Comparison of ENCODE assay signal across 9 cellular contexts in the genomic region with DNA sequence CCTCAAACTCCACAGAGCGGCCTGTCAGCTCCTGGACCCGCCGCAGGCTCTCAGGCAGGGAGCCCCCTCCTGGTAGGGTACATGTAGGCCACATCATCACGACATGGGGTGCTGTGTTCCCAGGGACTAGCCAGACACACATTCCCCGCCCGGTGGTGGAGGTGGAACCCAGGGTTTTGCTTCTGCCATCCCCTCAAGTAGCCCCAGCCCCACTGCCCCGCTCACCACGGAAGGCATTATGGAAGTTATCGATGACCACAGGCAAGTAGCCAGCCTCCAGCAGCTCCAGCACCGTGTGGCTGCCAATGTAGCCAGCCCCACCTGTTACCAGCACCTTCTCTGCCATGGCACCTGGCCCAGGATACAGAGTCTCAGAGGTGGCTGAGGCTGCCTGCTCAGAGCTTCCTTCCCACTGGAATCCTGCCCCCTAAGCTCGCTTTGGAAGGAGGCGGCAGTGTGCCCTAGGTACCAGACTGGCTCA. TPM values are rescaled to one million over a fixed set of nuclear protein-coding genes. Genes with fewer than 3 reads are reported as not detected.
DNase-seq lines count a peak whose midpoint lies in the region; ATAC-seq, FAIRE-seq and TF ChIP-seq lines count a peak whose summit lies in the region.
"Had no signal": no experiment of that assay in that cellular context is flagged by ENCODE, and none has a peak within 500 bp of the region (broad histone marks: within the 10 kb centered on the region; RNA-seq: fewer than 3 reads in every experiment).

No MANE protein-coding gene starts in this region.

- H3K9me2 ChIP-seq in PC-9 (ENCODE audit: insufficient read depth) = no peaks in the 10 kb centered on the region

- no peak for FAIRE-seq in endothelial cell of umbilical vein (lab: Jason Lieb, UNC)
- FAIRE-seq in pancreas (lab: Jason Lieb, UNC) = no peak

- no TSS peak for BruUV-seq in PC-9 (replicated peaks; lab: Mats Ljungman, UMichigan)
- no TSS peak for BruUV-seq in endothelial cell of umbilical vein (replicated peaks; lab: Mats Ljungman, UMichigan)

- H3F3A ChIP-seq in PC-9 (ENCODE audit: insufficient read depth, low read depth) = peaks cover 10% of the 10 kb centered on the region; the same call in 1 of the 2 replicates

- intact Hi-C loops in PC-9 (cut with micrococcal nuclease; ENCODE audit: unreplicated experiment) (loop anchor here (1.0 kb wide), 1 partner anchor 7 kb away; the partner anchor contains the start of gene LYPLA2), endothelial cell of umbilical vein (cut with micrococcal nuclease) (loop anchor here (1.0 kb wide), 1 partner anchor 26 kb away; no protein-coding TSS in a partner anchor), pancreas (cut with DNase I) (no loop called here)

- H3K27ac ChIP-seq in PC-9 (peak overlapping the region; percentile 85), endothelial cell of umbilical vein (ENCODE audit: insufficient read depth, low read depth, low read length) (peak overlapping the region; percentile 62), pancreas (peak overlapping the region; percentile 86 to 89 (median 86))

- DNase-seq in GM12864 (ENCODE audit: low read depth) (no peak), PC-9 (no peak), endothelial cell of umbilical vein (ENCODE audit: low read depth, low spot score) (no peak), pancreas (peak; percentile 68 to 88 (median 74)), T-helper 1 cell (no peak)
- DNase-seq: stimulated activated CD4-positive, alpha-beta T cell treated with anti-CD3 and anti-CD28 coated beads, Interleukin-12 subunit alpha, Interleukin-12 subunit beta, amount 100 ng/mL, for 4 hours had no signal

- H3K36me3 ChIP-seq in PC-9 (ENCODE audit: low read depth) (no peaks in the 10 kb centered on the region), endothelial cell of umbilical vein (ENCODE audit: control insufficient read depth in 2 of 2, extremely low read depth in 1 of 2, insufficient read depth in 2 of 2, low read length in 2 of 2) (peaks cover 0 to 34% of the 10 kb centered on the region in 2 experiments), pancreas (no peaks in the 10 kb centered on the region)

- 53 to 54% methylated on average over 12 of the region's 12 CpGs for WGBS in pancreas, 2 donors

- peak; percentile 23 for TF ChIP-seq CTCF in GM12864 (IDR thresholded peaks at IDR 0.05; ENCODE audit: low read depth, low read length, missing control alignments)
- no peak for TF ChIP-seq CTCF in PC-9 (conservative IDR thresholded peaks at IDR 0.05)
- TF ChIP-seq CTCF in endothelial cell of umbilical vein (IDR thresholded peaks at IDR 0.05; ENCODE audit: extremely low read depth in 1 of 2, insufficient read depth in 1 of 2, low read depth in 1 of 2, low read length in 2 of 2) = peak in 1 of 2 donors; percentile 16
- TF ChIP-seq CTCF in pancreas (IDR thresholded peaks at IDR 0.05) = no peak

- CTCF ChIA-PET in PC-9 (lab: Charles Lee) = interaction anchor here (0.5 to 1.1 kb wide), 2 partner anchors 9 to 27 kb away, joined by 3 to 4 read pairs; no protein-coding TSS in a partner anchor
- CTCF ChIA-PET in endothelial cell of umbilical vein (lab: Charles Lee) = interaction anchor here (2.4 to 4.6 kb wide), 3 partner anchors 12 to 27 kb away, joined by 11 to 43 read pairs (median 15); partner anchors contain the start of gene PITHD1

- ATAC-seq in pancreas (peak; percentile 7 to 32 (median 11)), HG02870 (IDR thresholded peaks at IDR 0.05; ENCODE audit: unreplicated experiment) (no peak), HG03135 (IDR thresholded peaks at IDR 0.05; ENCODE audit: unreplicated experiment) (no peak), HG02798 (IDR thresholded peaks at IDR 0.05; ENCODE audit: poor library complexity, unreplicated experiment) (no peak)

- no peaks in the 10 kb centered on the region for H3K27me3 ChIP-seq in PC-9 (ENCODE audit: insufficient read depth, low read depth)
- H3K27me3 ChIP-seq in endothelial cell of umbilical vein (ENCODE audit: control insufficient read depth in 2 of 2, insufficient read depth in 2 of 2, low read length in 2 of 2) = no peaks in the 10 kb centered on the region
- no peaks in the 10 kb centered on the region for H3K27me3 ChIP-seq in pancreas

- H4K20me1 ChIP-seq in PC-9 (ENCODE audit: insufficient read depth) = no peaks in the 10 kb centered on the region
- no peaks in the 10 kb centered on the region for H4K20me1 ChIP-seq in endothelial cell of umbilical vein (replicated peaks; ENCODE audit: control insufficient read depth, extremely low read depth, insufficient read depth, low read length)

- peak overlapping the region; percentile 82 for H3K4me2 ChIP-seq in PC-9
- no peak overlapping the region for H3K4me2 ChIP-seq in endothelial cell of umbilical vein (ENCODE audit: insufficient read depth, low read length)

- H3K9me3 ChIP-seq in PC-9 (ENCODE audit: insufficient read depth, low read depth) = no peaks in the 10 kb centered on the region
- H3K9me3 ChIP-seq in endothelial cell of umbilical vein (replicated peaks; ENCODE audit: control insufficient read depth, insufficient read depth, low read length) = no peaks in the 10 kb centered on the region
- H3K9me3 ChIP-seq in pancreas = no peaks in the 10 kb centered on the region

- no peak for TF ChIP-seq POLR2A in endothelial cell of umbilical vein (IDR thresholded peaks at IDR 0.05; ENCODE audit: low read depth, low read length)

- H3K4me1 ChIP-seq in PC-9 (replicated peaks; ENCODE audit: insufficient read depth) (peaks cover 14% of the 10 kb centered on the region), endothelial cell of umbilical vein (ENCODE audit: control insufficient read depth, extremely low read depth, insufficient read depth, low read length) (peaks cover 15% of the 10 kb centered on the region), pancreas (peaks cover 6 to 20% (median 19%) of the 10 kb centered on the region in 3 donors)

- H2AFZ ChIP-seq in PC-9 = no peak overlapping the region
- H2AFZ ChIP-seq in endothelial cell of umbilical vein (ENCODE audit: low read depth, low read length) = no peak overlapping the region

- POLR2A ChIA-PET in PC-9 (lab: Charles Lee; ENCODE audit: unreplicated experiment) = interaction anchor here (0.6 kb wide), 1 partner anchor 105 kb away, joined by 32 read pairs; no protein-coding TSS in a partner anchor
- POLR2A ChIA-PET in endothelial cell of umbilical vein (lab: Charles Lee) = interaction anchor here (1.8 kb wide), 1 partner anchor 21 kb away, joined by 5 read pairs; the partner anchor contains the start of gene PITHD1

- H3K4me3 ChIP-seq in GM12864 (ENCODE audit: low read depth, low read length) (no peak overlapping the region), PC-9 (peak overlapping the region; percentile 72; the same call in 1 of the 2 replicates), endothelial cell of umbilical vein (replicated peaks in 1 of 3; ENCODE audit: insufficient read depth in 1 of 3, low read depth in 1 of 3, low read length in 3 of 3) (no peak overlapping the region), pancreas (peak overlapping the region in 1 of 4 donors; percentile 82)

- no peaks in the 10 kb centered on the region for H3K9me1 ChIP-seq in endothelial cell of umbilical vein (replicated peaks; ENCODE audit: control insufficient read depth, extremely low read depth, insufficient read depth, low read length)

- dilution Hi-C loops in endothelial cell of umbilical vein (cut with MboI; ENCODE audit: extremely low pct_ligation_motif_present, low sequenced_read_pairs) = no loop called here

- no peak overlapping the region for H3K9ac ChIP-seq in endothelial cell of umbilical vein (replicated peaks; ENCODE audit: extremely low read depth, insufficient read depth, low read length)

- H3K79me2 ChIP-seq in PC-9 (ENCODE audit: low read depth) (no peaks in the 10 kb centered on the region), endothelial cell of umbilical vein (ENCODE audit: control insufficient read depth, insufficient read depth, low read length) (no peaks in the 10 kb centered on the region)

RNA-seq across cellular contexts. Expression of gene GALE, which starts 1.9 kb away (rescaled TPM):
- total RNA-seq in PC-9 (2021) (40.5 and 45.8 TPM in 2 replicates), endothelial cell of umbilical vein (39.2 and 42.9 TPM in 2 replicates), pancreas (10 to 100 TPM in 5 of 6 donors, 1 to 10 TPM in 1; 5.6 to 15.2 (median 11.4) TPM)
- polyA plus RNA-seq in endothelial cell of umbilical vein (57.7 and 64.7 TPM in 2 replicates), pancreas (10 to 100 TPM; 20.1 to 34.6 TPM)
- 49.3 and 55.5 TPM in 2 replicates for polyA plus RNA-seq in endothelial cell of umbilical vein (2011; cell fraction: cytosol; rRNA removed)
- 64.7 and 65.7 TPM in 2 replicates for polyA plus RNA-seq in endothelial cell of umbilical vein (2011; cell fraction: nucleus; rRNA removed)
- polyA plus RNA-seq in endothelial cell of umbilical vein (2012) = 35.1 and 39.3 TPM in 2 replicates
- 24.6 and 25.2 TPM in 2 replicates for polyA minus RNA-seq in endothelial cell of umbilical vein
- polyA minus RNA-seq in endothelial cell of umbilical vein (2011; cell fraction: cytosol; rRNA and poly(A)+ RNA removed) = 26.3 TPM
- 7.0 and 8.9 TPM in 2 replicates for polyA minus RNA-seq in endothelial cell of umbilical vein (2011; cell fraction: nucleus; rRNA and poly(A)+ RNA removed)

RNA-seq across cellular contexts. Expression of gene LYPLA2, which starts 7.8 kb away (rescaled TPM):
- total RNA-seq in PC-9 (2021) = 90.1 and 94.9 TPM in 2 replicates
- total RNA-seq in endothelial cell of umbilical vein = 110 TPM in 2 replicates
- 137 and 173 TPM in 2 replicates for polyA plus RNA-seq in endothelial cell of umbilical vein
- polyA plus RNA-seq in endothelial cell of umbilical vein (2011; cell fraction: cytosol; rRNA removed) = 80.6 and 124 TPM in 2 replicates
- 111 and 136 TPM in 2 replicates for polyA plus RNA-seq in endothelial cell of umbilical vein (2011; cell fraction: nucleus; rRNA removed)
- polyA plus RNA-seq in endothelial cell of umbilical vein (2012) = 84.8 and 94.9 TPM in 2 replicates
- polyA minus RNA-seq in endothelial cell of umbilical vein = 73.8 and 77.9 TPM in 2 replicates
- 37.3 TPM for polyA minus RNA-seq in endothelial cell of umbilical vein (2011; cell fraction: cytosol; rRNA and poly(A)+ RNA removed)
- 23.0 and 28.3 TPM in 2 replicates for polyA minus RNA-seq in endothelial cell of umbilical vein (2011; cell fraction: nucleus; rRNA and poly(A)+ RNA removed)
- total RNA-seq in pancreas = 10 to 100 TPM; 13.6 to 31.3 (median 21.6) TPM
- polyA plus RNA-seq in pancreas = 10 to 100 TPM; 37.0 to 45.4 TPM

RNA-seq across cellular contexts. Expression of gene PITHD1, which starts 20.5 kb away (rescaled TPM):
- total RNA-seq in PC-9 (2021) (38.5 and 39.7 TPM in 2 replicates), endothelial cell of umbilical vein (35.8 and 42.5 TPM in 2 replicates), pancreas (10 to 100 TPM; 17.3 to 20.6 (median 18.9) TPM)
- polyA plus RNA-seq in endothelial cell of umbilical vein (31.5 and 43.1 TPM in 2 replicates), pancreas (10 to 100 TPM; 20.6 to 36.8 TPM)
- polyA plus RNA-seq in endothelial cell of umbilical vein (2011; cell fraction: cytosol; rRNA removed) = 38.1 and 42.2 TPM in 2 replicates
- polyA plus RNA-seq in endothelial cell of umbilical vein (2011; cell fraction: nucleus; rRNA removed) = 32.1 and 39.7 TPM in 2 replicates
- polyA plus RNA-seq in endothelial cell of umbilical vein (2012) = 26.5 and 35.3 TPM in 2 replicates
- polyA minus RNA-seq in endothelial cell of umbilical vein = 13.1 and 19.8 TPM in 2 replicates
- 17.3 TPM for polyA minus RNA-seq in endothelial cell of umbilical vein (2011; cell fraction: cytosol; rRNA and poly(A)+ RNA removed)
- polyA minus RNA-seq in endothelial cell of umbilical vein (2011; cell fraction: nucleus; rRNA and poly(A)+ RNA removed) = 7.6 and 13.0 TPM in 2 replicates

RNA-seq across cellular contexts. Expression of gene HMGCL, which starts 26.5 kb away (rescaled TPM):
- total RNA-seq in PC-9 (2021) (43.2 and 53.4 TPM in 2 replicates), endothelial cell of umbilical vein (23.9 and 24.2 TPM in 2 replicates), pancreas (10 to 100 TPM; 16.2 to 26.0 (median 16.9) TPM)
- polyA plus RNA-seq in endothelial cell of umbilical vein (26.2 and 30.0 TPM in 2 replicates), pancreas (10 to 100 TPM; 18.9 to 27.0 TPM)
- polyA plus RNA-seq in endothelial cell of umbilical vein (2011; cell fraction: cytosol; rRNA removed) = 28.2 and 29.6 TPM in 2 replicates
- 19.8 and 21.3 TPM in 2 replicates for polyA plus RNA-seq in endothelial cell of umbilical vein (2011; cell fraction: nucleus; rRNA removed)
- polyA plus RNA-seq in endothelial cell of umbilical vein (2012) = 19.1 and 26.7 TPM in 2 replicates
- polyA minus RNA-seq in endothelial cell of umbilical vein = 17.6 and 18.8 TPM in 2 replicates
- 6.2 TPM for polyA minus RNA-seq in endothelial cell of umbilical vein (2011; cell fraction: cytosol; rRNA and poly(A)+ RNA removed)
- polyA minus RNA-seq in endothelial cell of umbilical vein (2011; cell fraction: nucleus; rRNA and poly(A)+ RNA removed) = 8.5 and 10.6 TPM in 2 replicates

RNA-seq across cellular contexts. Expression of gene ELOA, which starts 55.4 kb away (rescaled TPM):
- total RNA-seq in PC-9 (2021) (26.2 and 26.4 TPM in 2 replicates), endothelial cell of umbilical vein (41.0 and 42.6 TPM in 2 replicates), pancreas (10 to 100 TPM; 23.5 to 33.9 (median 27.0) TPM)
- polyA plus RNA-seq in endothelial cell of umbilical vein (10.8 and 11.9 TPM in 2 replicates), pancreas (10 to 100 TPM; 10.6 to 13.8 TPM)
- 16.0 and 17.0 TPM in 2 replicates for polyA plus RNA-seq in endothelial cell of umbilical vein (2011; cell fraction: cytosol; rRNA removed)
- polyA plus RNA-seq in endothelial cell of umbilical vein (2011; cell fraction: nucleus; rRNA removed) = 27.4 and 29.5 TPM in 2 replicates
- 17.3 and 31.8 TPM in 2 replicates for polyA plus RNA-seq in endothelial cell of umbilical vein (2012)
- 16.6 and 17.9 TPM in 2 replicates for polyA minus RNA-seq in endothelial cell of umbilical vein
- polyA minus RNA-seq in endothelial cell of umbilical vein (2011; cell fraction: cytosol; rRNA and poly(A)+ RNA removed) = 23.2 TPM
- polyA minus RNA-seq in endothelial cell of umbilical vein (2011; cell fraction: nucleus; rRNA and poly(A)+ RNA removed) = 9.1 and 10.1 TPM in 2 replicates

Comparison
In these comparisons a context has a peak if more than half of its experiments do, and no peak if none do; other contexts are left out.
1. DNase-seq: peak in pancreas (6 of 6); none in GM12864 (single experiment), PC-9 (0 of 2), endothelial cell of umbilical vein (single experiment) and T-helper 1 cell (0 of 5).
2. ATAC-seq: peak in pancreas (4 of 4); none in HG02870 (single experiment), HG03135 (single experiment) and HG02798 (single experiment).
3. intact Hi-C loops: an anchor here in PC-9 (1.0 kb wide) and endothelial cell of umbilical vein (1.0 kb wide); none called in pancreas.
4. Peak in every context shown above with its lines, with median percentiles within 50 percentile points of each other: H3K27ac ChIP-seq.